Comparison of ENCODE assay signal across 1 cellular context in genomic region chr7:152136623-152137022, GRCh38.
TF ChIP-seq lines count a peak whose summit lies in the region.

No MANE protein-coding gene starts in this region.

TF ChIP-seq in IMR-90, 13 proteins besides CTCF, POLR2A, EP300 and RAD21 (continued from another document):
- TF ChIP-seq ELK1 (IDR thresholded peaks at IDR 0.05; ENCODE audit: borderline replicate concordance, low read depth, low read length): no peak
- no peak for TF ChIP-seq CHD1 (IDR thresholded peaks at IDR 0.05; ENCODE audit: low read depth, low read length)
